9 cellular contexts compared by ENCODE assay signal in the genomic region with DNA sequence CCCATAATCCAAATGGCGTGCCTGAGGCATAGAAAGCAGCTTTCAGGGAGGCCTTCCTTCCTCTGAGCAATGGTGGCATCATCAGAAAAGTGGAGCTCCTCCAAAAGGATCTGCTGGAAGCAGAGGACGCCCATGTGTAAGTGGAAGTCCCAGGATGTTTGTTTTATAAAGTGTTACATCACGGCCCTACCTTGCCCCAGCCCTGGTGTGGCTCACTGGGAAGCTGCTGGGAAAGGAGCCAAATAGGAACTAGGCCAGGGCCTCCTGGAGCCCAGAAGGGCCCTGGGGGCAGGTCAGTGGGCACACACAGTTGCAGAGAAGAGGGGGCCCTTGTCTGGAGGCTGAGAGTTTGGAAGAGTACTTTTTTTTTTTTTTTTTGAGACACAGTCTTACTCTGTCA. TPM values are rescaled to one million over a fixed set of nuclear protein-coding genes. Genes with fewer than 3 reads are reported as not detected.
A peak's percentile ranks its signal among the peaks of the same experiment; 100 is the strongest.
DNase-seq lines count a peak whose midpoint lies in the region; ATAC-seq and TF ChIP-seq lines count a peak whose summit lies in the region.
"Had no signal": no experiment of that assay in that cellular context is flagged by ENCODE, and none has a peak within 500 bp of the region (broad histone marks: within the 10 kb centered on the region; RNA-seq: fewer than 3 reads in every experiment).

No MANE protein-coding gene starts in this region.

- DNase-seq in ELR (ENCODE audit: low read depth) (peak; percentile 95), NCI-H345 treated with DMSO at 0.1 percent for 48 hours (lab: John Stamatoyannopoulos, UW; ENCODE audit: unreplicated experiment) (peak; percentile 82), dermis blood vessel endothelial cell (peak; percentile 33), sigmoid colon (peak; percentile 79)
- no peak for DNase-seq in activated CD8-positive, alpha-beta T cell treated with anti-CD3 and anti-CD28 coated beads, Interleukin-2, amount 10 ng/mL, durations not matched to agents 7 days and 5 days
- DNase-seq in activated CD4-positive, alpha-beta T cell treated with anti-CD3 and anti-CD28 coated beads for 36 hours = no peak
- DNase-seq in stimulated activated naive CD8-positive, alpha-beta T cell treated with anti-CD3 and anti-CD28 coated beads, Interleukin-15, amount 100 ng/mL, for 72 hours = no peak

- H3K36me3 Mint-ChIP-seq in activated CD8-positive, alpha-beta T cell treated with anti-CD3 and anti-CD28 coated beads, Interleukin-2, amount 10 ng/mL, durations not matched to agents 7 days and 5 days (ENCODE audit: low read depth) = peaks cover 2% of the 10 kb centered on the region
- peaks cover 5% of the 10 kb centered on the region for H3K36me3 Mint-ChIP-seq in activated CD4-positive, alpha-beta T cell treated with anti-CD3 and anti-CD28 coated beads for 36 hours (ENCODE audit: low read depth)

- CTCF ChIA-PET in activated CD8-positive, alpha-beta T cell treated with anti-CD3 and anti-CD28 coated beads, Interleukin-2, amount 10 ng/mL, durations not matched to agents 7 days and 5 days (lab: Charles Lee) = no interaction called here
- CTCF ChIA-PET in activated CD4-positive, alpha-beta T cell treated with anti-CD3 and anti-CD28 coated beads for 36 hours (lab: Charles Lee) = interaction anchor here (2.3 kb wide), 1 partner anchor 17 kb away, joined by 10 read pairs; no protein-coding TSS in a partner anchor

- TF ChIP-seq EP300 in sigmoid colon (IDR thresholded peaks at IDR 0.05) = no peak

- H3K4me1 ChIP-seq in sigmoid colon = peaks cover 0 to 46% (median 29%) of the 10 kb centered on the region in 4 donors

- H3K27me3 ChIP-seq in sigmoid colon = no peaks in the 10 kb centered on the region

- H3K27ac ChIP-seq in sigmoid colon = peak overlapping the region; percentile 41 to 69 (median 62)
- H3K27ac ChIP-seq: HL-60 had no signal

- TF ChIP-seq CTCF in sigmoid colon (IDR thresholded peaks at IDR 0.05) = no peak

- WGBS in sigmoid colon, 2 donors = 25 to 65% methylated on average over 3 of the region's 3 CpGs

- ATAC-seq in activated CD8-positive, alpha-beta T cell treated with anti-CD3 and anti-CD28 coated beads, Interleukin-2, amount 10 ng/mL, durations not matched to agents 7 days and 5 days = no peak
- no peak for ATAC-seq in activated CD4-positive, alpha-beta T cell treated with anti-CD3 and anti-CD28 coated beads for 36 hours
- ATAC-seq in stimulated activated naive CD8-positive, alpha-beta T cell treated with anti-CD3 and anti-CD28 coated beads, Interleukin-15, amount 100 ng/mL, for 72 hours = no peak
- ATAC-seq in HG03378 (IDR thresholded peaks at IDR 0.05; ENCODE audit: unreplicated experiment) = no peak

- no peak overlapping the region for H3K27ac Mint-ChIP-seq in activated CD8-positive, alpha-beta T cell treated with anti-CD3 and anti-CD28 coated beads, Interleukin-2, amount 10 ng/mL, durations not matched to agents 7 days and 5 days
- H3K27ac Mint-ChIP-seq in activated CD4-positive, alpha-beta T cell treated with anti-CD3 and anti-CD28 coated beads for 36 hours = no peak overlapping the region
- no peak overlapping the region for H3K27ac Mint-ChIP-seq in stimulated activated naive CD8-positive, alpha-beta T cell treated with anti-CD3 and anti-CD28 coated beads, Interleukin-15, amount 100 ng/mL, for 72 hours

- H3K4me3 ChIP-seq in sigmoid colon = no peak overlapping the region

- H3K4me1 Mint-ChIP-seq in activated CD8-positive, alpha-beta T cell treated with anti-CD3 and anti-CD28 coated beads, Interleukin-2, amount 10 ng/mL, durations not matched to agents 7 days and 5 days (ENCODE audit: low read depth) = peaks cover 19% of the 10 kb centered on the region
- H3K4me1 Mint-ChIP-seq in activated CD4-positive, alpha-beta T cell treated with anti-CD3 and anti-CD28 coated beads for 36 hours = peaks cover 21% of the 10 kb centered on the region
- H3K4me1 Mint-ChIP-seq in stimulated activated naive CD8-positive, alpha-beta T cell treated with anti-CD3 and anti-CD28 coated beads, Interleukin-15, amount 100 ng/mL, for 72 hours = peaks cover 35% of the 10 kb centered on the region

- no peak for TF ChIP-seq POLR2A in sigmoid colon (IDR thresholded peaks at IDR 0.05)

- no peaks in the 10 kb centered on the region for H3K9me3 Mint-ChIP-seq in activated CD8-positive, alpha-beta T cell treated with anti-CD3 and anti-CD28 coated beads, Interleukin-2, amount 10 ng/mL, durations not matched to agents 7 days and 5 days (ENCODE audit: insufficient read depth)
- no peaks in the 10 kb centered on the region for H3K9me3 Mint-ChIP-seq in activated CD4-positive, alpha-beta T cell treated with anti-CD3 and anti-CD28 coated beads for 36 hours (ENCODE audit: low read depth)
- H3K9me3 Mint-ChIP-seq in stimulated activated naive CD8-positive, alpha-beta T cell treated with anti-CD3 and anti-CD28 coated beads, Interleukin-15, amount 100 ng/mL, for 72 hours = no peaks in the 10 kb centered on the region

- no peaks in the 10 kb centered on the region for H3K27me3 Mint-ChIP-seq in activated CD8-positive, alpha-beta T cell treated with anti-CD3 and anti-CD28 coated beads, Interleukin-2, amount 10 ng/mL, durations not matched to agents 7 days and 5 days (ENCODE audit: low read depth)
- no peaks in the 10 kb centered on the region for H3K27me3 Mint-ChIP-seq in activated CD4-positive, alpha-beta T cell treated with anti-CD3 and anti-CD28 coated beads for 36 hours
- no peaks in the 10 kb centered on the region for H3K27me3 Mint-ChIP-seq in stimulated activated naive CD8-positive, alpha-beta T cell treated with anti-CD3 and anti-CD28 coated beads, Interleukin-15, amount 100 ng/mL, for 72 hours

- H3K9me3 ChIP-seq in sigmoid colon = no peaks in the 10 kb centered on the region

- H3K4me3 Mint-ChIP-seq in activated CD8-positive, alpha-beta T cell treated with anti-CD3 and anti-CD28 coated beads, Interleukin-2, amount 10 ng/mL, durations not matched to agents 7 days and 5 days = no peak overlapping the region
- H3K4me3 Mint-ChIP-seq in activated CD4-positive, alpha-beta T cell treated with anti-CD3 and anti-CD28 coated beads for 36 hours = no peak overlapping the region
- no peak overlapping the region for H3K4me3 Mint-ChIP-seq in stimulated activated naive CD8-positive, alpha-beta T cell treated with anti-CD3 and anti-CD28 coated beads, Interleukin-15, amount 100 ng/mL, for 72 hours

- intact Hi-C loops in sigmoid colon (cut with DNase I) = no loop called here
- intact Hi-C loops in activated CD4-positive, alpha-beta T cell treated with anti-CD3 and anti-CD28 coated beads for 36 hours (cut with DNase I, micrococcal nuclease) = no loop called here

- no peaks in the 10 kb centered on the region for H3K36me3 ChIP-seq in sigmoid colon

- POLR2A ChIA-PET in activated CD8-positive, alpha-beta T cell treated with anti-CD3 and anti-CD28 coated beads, Interleukin-2, amount 10 ng/mL, durations not matched to agents 7 days and 5 days (lab: Charles Lee) = no interaction called here
- POLR2A ChIA-PET in activated CD4-positive, alpha-beta T cell treated with anti-CD3 and anti-CD28 coated beads for 36 hours (lab: Charles Lee) = no interaction called here

RNA-seq across cellular contexts. Expression of a gene that starts 4.2 kb away (rescaled TPM):
- total RNA-seq in dermis blood vessel endothelial cell (111 and 129 TPM in 2 replicates), sigmoid colon (10 to 100 TPM; 44.6 to 84.4 (median 53.7) TPM)
- 10 to 100 TPM; 34.8 to 88.2 (median 54.3) TPM for polyA plus RNA-seq in sigmoid colon
- 10 to 100 TPM; 54.4 to 54.6 TPM for total RNA-seq in activated CD8-positive, alpha-beta T cell treated with anti-CD3 and anti-CD28 coated beads, Interleukin-2, amount 10 ng/mL, durations not matched to agents 7 days and 5 days
- 100 to 1,000 TPM; 158 to 170 TPM for total RNA-seq in activated CD4-positive, alpha-beta T cell treated with anti-CD3 and anti-CD28 coated beads for 36 hours

Comparison
In these comparisons a context has a peak if more than half of its experiments do, and no peak if none do; other contexts are left out.
1. DNase-seq: peak in ELR (single experiment), NCI-H345 treated with DMSO at 0.1 percent for 48 hours (single experiment), dermis blood vessel endothelial cell (single experiment) and sigmoid colon (single experiment); none in activated CD8-positive, alpha-beta T cell treated with anti-CD3 and anti-CD28 coated beads, Interleukin-2, amount 10 ng/mL, durations not matched to agents 7 days and 5 days (single experiment), activated CD4-positive, alpha-beta T cell treated with anti-CD3 and anti-CD28 coated beads for 36 hours (single experiment) and stimulated activated naive CD8-positive, alpha-beta T cell treated with anti-CD3 and anti-CD28 coated beads, Interleukin-15, amount 100 ng/mL, for 72 hours (0 of 2).